Comparison of ENCODE assay signal across 9 cellular contexts in genomic region chr2:57868619-57869139, GRCh38.
"Had no signal": no experiment of that assay in that cellular context is flagged by ENCODE, and none has a peak within 500 bp of the region (broad histone marks: within the 10 kb centered on the region; RNA-seq: fewer than 3 reads in every experiment).

No MANE protein-coding gene starts in this region.

- H3K27me3 Mint-ChIP-seq: IgD-negative memory B cell had no signal

- H3K27ac ChIP-seq: GM23248, HL-60, KMS-11 had no signal

- FAIRE-seq: HepG2 had no signal

- H3K9ac ChIP-seq: GM23248, KMS-11 had no signal

- H3K4me3 ChIP-seq: GM23248, HAP-1 had no signal

- H2AFZ ChIP-seq: GM23248 had no signal

- H3K4me3 Mint-ChIP-seq: IgD-negative memory B cell had no signal

- H3K27ac Mint-ChIP-seq: IgD-negative memory B cell had no signal

- H3K4me2 ChIP-seq: KMS-11 had no signal

- ATAC-seq: HepG2 had no signal

- H3K4me1 Mint-ChIP-seq: IgD-negative memory B cell had no signal

- H3K9me3 ChIP-seq: HAP-1 had no signal

- DNase-seq: GM23248, GOT3, H7, KBM-7 had no signal

- H3K36me3 ChIP-seq: HAP-1 had no signal
